Comparison of ENCODE assay signal across 8 cellular contexts in genomic region chr12:113185180-113186032, GRCh38. TPM values are rescaled to one million over a fixed set of nuclear protein-coding genes. Genes with fewer than 3 reads are reported as not detected.
DNase-seq lines count a peak whose midpoint lies in the region; ATAC-seq and TF ChIP-seq lines count a peak whose summit lies in the region.

Gene DDX54, minus strand, starts transcription at chr12:113185478. Its CDS starts 27 bp downstream, at chr12:113185451.
Gene RITA1, plus strand, starts transcription at chr12:113185721. Its CDS starts 1,026 bp downstream, at chr12:113186747.

- ATAC-seq in GM18858 (IDR thresholded peaks at IDR 0.05; ENCODE audit: unreplicated experiment) (peak; percentile 37), HG03095 (IDR thresholded peaks at IDR 0.05; ENCODE audit: unreplicated experiment) (peak; percentile 37)

- no peak for DNase-seq in AG04449 (ENCODE audit: low read depth, low spot score)
- DNase-seq in NCI-H345 treated with DMSO at 0.1 percent for 48 hours (lab: John Stamatoyannopoulos, UW; ENCODE audit: unreplicated experiment) = peak; percentile 64
- peak; percentile 70 for DNase-seq in activated CD4-positive, alpha-beta T cell treated with anti-CD3 and anti-CD28 coated beads for 1 hour
- DNase-seq in cerebellar cortex (ENCODE audit: low spot score) = peak; percentile 80
- no peak for DNase-seq in kidney epithelial cell (ENCODE audit: low read depth)
- peak; percentile 87 for DNase-seq in stimulated activated CD4-positive, alpha-beta T cell treated with anti-CD3 and anti-CD28 coated beads, Interleukin-15, amount 100 ng/mL, for 24 hours

- CTCF ChIA-PET in AG04449 (lab: Yijun Ruan, JAX) = interaction anchor here (1.6 to 5.0 kb wide), 3 partner anchors 11 to 140 kb away, joined by 3 to 39 read pairs (median 27); no protein-coding TSS in a partner anchor

- H3K36me3 ChIP-seq in kidney epithelial cell (ENCODE audit: control insufficient read depth, insufficient read depth, low read length) = no peaks in the 10 kb centered on the region

- no peaks in the 10 kb centered on the region for H3K27me3 ChIP-seq in kidney epithelial cell (ENCODE audit: control insufficient read depth, insufficient read depth, low read length)

- TF ChIP-seq CTCF in AG04449 (IDR thresholded peaks at IDR 0.05; ENCODE audit: insufficient read depth, low read length, missing control alignments) (no peak), kidney epithelial cell (IDR thresholded peaks at IDR 0.05; ENCODE audit: insufficient read depth, low read length, poor library complexity, severe bottlenecking) (no peak)

- H3K4me3 ChIP-seq in AG04449 (ENCODE audit: low read depth, low read length) (peak within 1 kb of the TSS; percentile 87), kidney epithelial cell (ENCODE audit: low read depth, low read length) (peak within 1 kb of the TSS; percentile 88)

- POLR2A ChIA-PET in AG04449 (lab: Yijun Ruan, JAX) = interaction anchor here (0.5 to 1.7 kb wide), 7 partner anchors 9 to 178 kb away, joined by 3 to 9 read pairs (median 4); no protein-coding TSS in a partner anchor

RNA-seq across cellular contexts. Expression of gene DDX54, which starts in this region (rescaled TPM):
- 73.9 and 77.6 TPM in 2 replicates for total RNA-seq in kidney epithelial cell

RNA-seq across cellular contexts. Expression of gene RITA1, which starts in this region (rescaled TPM):
- 33.6 and 36.0 TPM in 2 replicates for total RNA-seq in kidney epithelial cell

Comparison
In these comparisons a context has a peak if more than half of its experiments do, and no peak if none do; other contexts are left out.
1. DNase-seq: peak in NCI-H345 treated with DMSO at 0.1 percent for 48 hours (single experiment), activated CD4-positive, alpha-beta T cell treated with anti-CD3 and anti-CD28 coated beads for 1 hour (single experiment), cerebellar cortex (single experiment) and stimulated activated CD4-positive, alpha-beta T cell treated with anti-CD3 and anti-CD28 coated beads, Interleukin-15, amount 100 ng/mL, for 24 hours (single experiment); none in AG04449 (single experiment) and kidney epithelial cell (single experiment).